In the genomic region with DNA sequence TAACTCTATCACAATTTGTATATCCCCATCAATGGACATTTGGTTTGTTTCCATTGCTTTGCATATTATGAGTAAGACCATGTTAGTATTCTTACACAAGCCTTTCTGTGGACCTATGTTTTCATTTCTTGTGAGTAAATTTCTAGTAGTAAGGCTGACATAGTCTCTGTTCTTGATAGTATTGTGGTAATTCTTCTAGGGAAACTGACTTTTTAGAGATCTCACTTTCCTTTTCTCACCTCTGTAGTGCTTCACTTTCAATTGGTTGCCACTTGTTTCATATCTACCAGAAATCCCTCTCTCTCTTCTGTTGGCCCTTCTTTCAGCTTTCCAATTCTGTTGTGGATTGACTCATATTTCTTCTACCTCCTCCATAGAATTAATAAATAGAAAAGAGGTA, we compare ENCODE assay signal across 11 cellular contexts. TPM values are rescaled to one million over a fixed set of nuclear protein-coding genes. Genes with fewer than 3 reads are reported as not detected.
DNase-seq lines count a peak whose midpoint lies in the region; ATAC-seq lines count a peak whose summit lies in the region.
"Had no signal": no experiment of that assay in that cellular context is flagged by ENCODE, and none has a peak within 500 bp of the region (broad histone marks: within the 10 kb centered on the region; RNA-seq: fewer than 3 reads in every experiment).

No MANE protein-coding gene starts in this region.

- H3K27me3 Mint-ChIP-seq in activated naive CD8-positive, alpha-beta T cell, result no peaks in the 10 kb centered on the region

- DNase-seq in activated CD4-positive, CD25-positive, alpha-beta regulatory T cell (lab: John Stamatoyannopoulos, UW), result no peak
- DNase-seq in NCI-H1105 treated with DMSO at 0.1 percent for 48 hours (lab: John Stamatoyannopoulos, UW), result no peak
- DNase-seq in NCI-H2029 treated with DMSO at 0.1 percent for 48 hours (lab: John Stamatoyannopoulos, UW), result no peak
- no peak for DNase-seq in sciatic nerve (ENCODE audit: low spot score)
- DNase-seq: activated CD4-positive, CD25-positive, alpha-beta regulatory T cell treated with anti-CD3 and anti-CD28 coated beads, Interleukin-2, amount 50 U/mL, for 72 hours; NCI-H187 treated with DMSO at 0.1 percent for 48 hours had no signal

- H3K36me3 Mint-ChIP-seq in activated naive CD8-positive, alpha-beta T cell, result peaks cover 8% of the 10 kb centered on the region
- H3K36me3 Mint-ChIP-seq: memory B cell had no signal

- peaks cover 46% of the 10 kb centered on the region for H3K4me1 Mint-ChIP-seq in activated naive CD8-positive, alpha-beta T cell (ENCODE audit: low read depth)
- H3K4me1 Mint-ChIP-seq: memory B cell had no signal

- intact Hi-C loops in sciatic nerve (cut with DNase I), result no loop called here

- peak; percentile 61 to 62 for ATAC-seq in activated CD4-positive, CD25-positive, alpha-beta regulatory T cell treated with anti-CD3 and anti-CD28 coated beads, Interleukin-2, amount 50 U/mL, for 24 hours
- ATAC-seq in GM19452 (IDR thresholded peaks at IDR 0.05; ENCODE audit: unreplicated experiment) (peak; percentile 77), HG03097 (IDR thresholded peaks at IDR 0.05; ENCODE audit: low FRiP score, unreplicated experiment) (peak; percentile 84), sciatic nerve (no peak)

- H3K9me3 Mint-ChIP-seq in activated naive CD8-positive, alpha-beta T cell (ENCODE audit: low read depth), result peaks cover 8% of the 10 kb centered on the region

- peak overlapping the region; percentile 78 for H3K4me3 Mint-ChIP-seq in activated naive CD8-positive, alpha-beta T cell
- H3K4me3 Mint-ChIP-seq: memory B cell had no signal

- peak overlapping the region; percentile 95 for H3K27ac Mint-ChIP-seq in activated naive CD8-positive, alpha-beta T cell
- H3K27ac Mint-ChIP-seq: memory B cell had no signal

RNA-seq across cellular contexts. Expression of a gene that starts 8.5 kb away (rescaled TPM):
- 24.1 TPM for total RNA-seq in sciatic nerve
